19 cellular contexts compared by ENCODE assay signal in genomic region chr17:41532947-41533570, GRCh38. TPM values are rescaled to one million over a fixed set of nuclear protein-coding genes. Genes with fewer than 3 reads are reported as not detected.
DNase-seq lines count a peak whose midpoint lies in the region; ATAC-seq, FAIRE-seq and TF ChIP-seq lines count a peak whose summit lies in the region.
"Had no signal": no experiment of that assay in that cellular context is flagged by ENCODE, and none has a peak within 500 bp of the region (broad histone marks: within the 10 kb centered on the region; RNA-seq: fewer than 3 reads in every experiment).

No MANE protein-coding gene starts in this region.

- in situ Hi-C loops in HepG2 (cut with HindIII; ENCODE audit: extremely low pct_ligation_motif_present, low pct_unique_long_range_greater_than_20kb) = no loop called here

- H3K36me3 Mint-ChIP-seq in chondrocyte (ENCODE audit: low read depth) = no peaks in the 10 kb centered on the region

- 35% methylated on average over 9 of the region's 9 CpGs for WGBS in HepG2 (ENCODE audit: low lambda C conversion rate)
- WGBS in right lobe of liver (ENCODE audit: insufficient coverage, low coverage, low lambda C conversion rate, missing lambda C conversion rate) = 44% methylated on average over 7 of the region's 9 CpGs

- intact Hi-C loops in HepG2 (cut with micrococcal nuclease; ENCODE audit: unreplicated experiment) = loop anchor here (10.0 kb wide), 1 partner anchor 118 kb away; no protein-coding TSS in a partner anchor
- intact Hi-C loops in right lobe of liver (cut with DNase I) = no loop called here

- CTCF ChIA-PET in HepG2 (lab: Yijun Ruan, JAX; ENCODE audit: low intra/inter-chr PET ratio, low total read pairs) = no interaction called here

- TF ChIP-seq RAD21 in HepG2 (CRISPR knock-in tag; IDR thresholded peaks at IDR 0.05) = no peak

- H3K27me3 ChIP-seq in HepG2 (ENCODE audit: control insufficient read depth in 1 of 2, insufficient read depth in 2 of 2, low read length in 2 of 2) = peaks cover 0 to 11% of the 10 kb centered on the region in 2 experiments; a peak in 2 of 5 replicates
- H3K27me3 ChIP-seq in right lobe of liver = no peaks in the 10 kb centered on the region
- no peaks in the 10 kb centered on the region for H3K27me3 ChIP-seq in WERI-Rb-1 (ENCODE audit: insufficient read depth, low read depth, severe bottlenecking)
- peaks cover 6% of the 10 kb centered on the region for H3K27me3 ChIP-seq in foreskin keratinocyte

- ATAC-seq in HepG2 (no peak), right lobe of liver (no peak), foreskin keratinocyte (no peak)
- ATAC-seq: Right ventricle myocardium inferior had no signal

- no peak overlapping the region for H3K4me2 ChIP-seq in HepG2 (ENCODE audit: low read depth, low read length)
- H3K4me2 ChIP-seq: KMS-11 had no signal

- H3K79me2 ChIP-seq in HepG2 (ENCODE audit: insufficient read depth, low read length) = no peaks in the 10 kb centered on the region

- TF ChIP-seq CTCF in HepG2 (CRISPR knock-in tag; IDR thresholded peaks at IDR 0.05) (no peak), right lobe of liver (IDR thresholded peaks at IDR 0.05) (no peak), chondrocyte (IDR thresholded peaks at IDR 0.05) (no peak), WERI-Rb-1 (IDR thresholded peaks at IDR 0.05; ENCODE audit: low read depth, low read length) (no peak), foreskin keratinocyte (conservative IDR thresholded peaks at IDR 0.05) (no peak)

- H3K27ac Mint-ChIP-seq in chondrocyte (ENCODE audit: unreplicated experiment) = no peak overlapping the region

- H3K27ac ChIP-seq in HepG2 (ENCODE audit: extremely low read length, insufficient read depth, low read length) = no peak overlapping the region
- no peak overlapping the region for H3K27ac ChIP-seq in right lobe of liver
- no peak overlapping the region for H3K27ac ChIP-seq in WERI-Rb-1
- no peak overlapping the region for H3K27ac ChIP-seq in foreskin keratinocyte
- H3K27ac ChIP-seq: C4-2B, KMS-11 had no signal

- H3K9ac ChIP-seq in HepG2 (ENCODE audit: insufficient read depth, low read depth, low read length) = no peak overlapping the region
- H3K9ac ChIP-seq: KMS-11 had no signal

- no peak overlapping the region for H2AFZ ChIP-seq in HepG2 (ENCODE audit: low read length)

- H3K4me3 Mint-ChIP-seq in chondrocyte (ENCODE audit: unreplicated experiment) = no peak overlapping the region

- DNase-seq in HepG2 (ENCODE audit: low spot score) (no peak), right lobe of liver (no peak), chondrocyte (ENCODE audit: low spot score) (peak; percentile 10), mucosa of gallbladder (ENCODE audit: low spot score) (peak; percentile 53), medulla oblongata (ENCODE audit: extremely low spot score) (no peak), WERI-Rb-1 (no peak), foreskin keratinocyte (no peak), NOMO-1 treated with dmso at 0.1 percent for 144 hours (lab: John Stamatoyannopoulos, UW; ENCODE audit: unreplicated experiment) (no peak)
- DNase-seq: HCEC 1CT, NCI-H1092, NCI-H146, NCI-H446, NCI-H748 treated with DMSO at 0.1 percent for 48 hours had no signal

- no peak for FAIRE-seq in HepG2 (lab: Jason Lieb, UNC)
- FAIRE-seq: GM19239 had no signal

- POLR2A ChIA-PET in HepG2 (lab: Yijun Ruan, JAX) = interaction anchor here (1.1 kb wide), 1 partner anchor 155 kb away, joined by 3 read pairs; no protein-coding TSS in a partner anchor

- H3K4me1 ChIP-seq in HepG2 (ENCODE audit: insufficient read depth, low read length) = peaks cover 64% of the 10 kb centered on the region
- H3K4me1 ChIP-seq in right lobe of liver = no peaks in the 10 kb centered on the region
- peaks cover 12% of the 10 kb centered on the region for H3K4me1 ChIP-seq in foreskin keratinocyte

- H3K9me3 ChIP-seq in HepG2 (ENCODE audit: low read length) (no peaks in the 10 kb centered on the region), right lobe of liver (no peaks in the 10 kb centered on the region), WERI-Rb-1 (ENCODE audit: severe bottlenecking) (no peaks in the 10 kb centered on the region)

- no peak for TF ChIP-seq EP300 in HepG2 (IDR thresholded peaks at IDR 0.05; ENCODE audit: low read depth in 2 of 2, low read length in 2 of 2)
- TF ChIP-seq EP300 in HepG2 (CRISPR knock-in tag; IDR thresholded peaks at IDR 0.05; ENCODE audit: borderline replicate concordance) = no peak

- H4K20me1 ChIP-seq in HepG2 (ENCODE audit: insufficient read depth, low read length) = no peaks in the 10 kb centered on the region

- H3K4me1 Mint-ChIP-seq in chondrocyte (ENCODE audit: low read depth) = peaks cover 5% of the 10 kb centered on the region

- H3K36me3 ChIP-seq in HepG2 (replicated peaks in 1 of 2; ENCODE audit: control insufficient read depth in 1 of 2, insufficient read depth in 2 of 2, low read length in 2 of 2) = no peaks in the 10 kb centered on the region
- H3K36me3 ChIP-seq in right lobe of liver = no peaks in the 10 kb centered on the region
- no peaks in the 10 kb centered on the region for H3K36me3 ChIP-seq in WERI-Rb-1

- H3K27me3 Mint-ChIP-seq in chondrocyte (ENCODE audit: low read depth) = peaks cover 22% of the 10 kb centered on the region

- no TSS peak for BruUV-seq in HepG2 (replicated peaks; lab: Mats Ljungman, UMichigan)

- H3K4me3 ChIP-seq in HepG2 (replicated peaks in 1 of 3; ENCODE audit: insufficient read depth in 1 of 3, low read depth in 2 of 3, low read length in 3 of 3) (no peak overlapping the region), right lobe of liver (no peak overlapping the region), WERI-Rb-1 (ENCODE audit: low read depth, low read length) (no peak overlapping the region)

- TF ChIP-seq POLR2A in HepG2 (IDR thresholded peaks at IDR 0.05; ENCODE audit: insufficient read depth in 1 of 2, low read depth in 2 of 2, low read length in 2 of 2) (no peak), right lobe of liver (IDR thresholded peaks at IDR 0.05) (no peak)

- H3K9me3 Mint-ChIP-seq in chondrocyte (ENCODE audit: low read depth) = no peaks in the 10 kb centered on the region

RNA-seq across cellular contexts. Expression of gene KRT19, which starts 5.0 kb away (rescaled TPM):
- total RNA-seq in HepG2 (2016; rRNA removed; fragmentation: Illumina TruSeq; extraction: Trizol) (114 and 131 TPM in 2 replicates), right lobe of liver (1 to 10 TPM in 5 of 6 experiments, under 1 TPM in 1; 0.87 to 4.3 (median 2.5) TPM), chondrocyte (1.3 to 1.7 TPM in 2 of 3 replicates, not detected in the other), mucosa of gallbladder (1,522 TPM), foreskin keratinocyte (225 and 517 TPM in 2 replicates)
- 56.4 and 59.6 TPM in 2 replicates for total RNA-seq in HepG2 (2016; cell fraction: cytosol; rRNA removed; fragmentation: Illumina TruSeq; extraction: Trizol; ENCODE audit: low read depth)
- total RNA-seq in HepG2 (2016; cell fraction: insoluble cytoplasmic fraction; rRNA removed; fragmentation: Illumina TruSeq; extraction: Trizol) = 112 and 133 TPM in 2 replicates
- 51.6 and 55.7 TPM in 2 replicates for total RNA-seq in HepG2 (2016; cell fraction: membrane; rRNA removed; fragmentation: Illumina TruSeq; extraction: Trizol)
- 57.9 and 58.1 TPM in 2 replicates for total RNA-seq in HepG2 (2016; cell fraction: nucleus; rRNA removed; fragmentation: Illumina TruSeq; extraction: Trizol)
- polyA plus RNA-seq in HepG2 (2011; rRNA removed) (142 and 154 TPM in 2 replicates), foreskin keratinocyte (311 and 641 TPM in 2 replicates)
- 133 and 195 TPM in 2 replicates for polyA plus RNA-seq in HepG2 (2011; cell fraction: cytosol; rRNA removed)
- 87.0 and 93.3 TPM in 2 replicates for polyA plus RNA-seq in HepG2 (2011; cell fraction: nucleus; rRNA removed)
- 47.9 and 55.2 TPM in 2 replicates for polyA plus RNA-seq in HepG2 (2012)
- polyA plus RNA-seq in HepG2 (2016; cell fraction: cytosol; fragmentation: Illumina TruSeq; extraction: Trizol; ENCODE audit: low read depth) = 48.0 and 50.3 TPM in 2 replicates
- polyA plus RNA-seq in HepG2 (2016; cell fraction: insoluble cytoplasmic fraction; fragmentation: Illumina TruSeq; extraction: Trizol; ENCODE audit: low read depth) = 100 and 108 TPM in 2 replicates
- 41.2 and 41.6 TPM in 2 replicates for polyA plus RNA-seq in HepG2 (2016; cell fraction: membrane; fragmentation: Illumina TruSeq; extraction: Trizol; ENCODE audit: low read depth)
- 79.3 and 85.0 TPM in 2 replicates for polyA plus RNA-seq in HepG2 (2016; cell fraction: nucleus; fragmentation: Illumina TruSeq; extraction: Trizol; ENCODE audit: insufficient read depth, low read depth)
- 163 and 173 TPM in 2 replicates for polyA minus RNA-seq in HepG2 (2011; rRNA and poly(A)+ RNA removed; ENCODE audit: low replicate concordance)
- 82.1 and 108 TPM in 2 replicates for polyA minus RNA-seq in HepG2 (2011; cell fraction: cytosol; rRNA and poly(A)+ RNA removed)
- polyA minus RNA-seq in HepG2 (2011; cell fraction: nucleus; rRNA and poly(A)+ RNA removed) = 23.6 and 27.8 TPM in 2 replicates

RNA-seq across cellular contexts. Expression of gene KRT15, which starts 14.4 kb away (rescaled TPM):
- total RNA-seq in HepG2 (2016; rRNA removed; fragmentation: Illumina TruSeq; extraction: Trizol) = 0.46 and 0.94 TPM in 2 replicates
- 0.26 and 0.30 TPM in 2 replicates for total RNA-seq in HepG2 (2016; cell fraction: cytosol; rRNA removed; fragmentation: Illumina TruSeq; extraction: Trizol; ENCODE audit: low read depth)
- total RNA-seq in HepG2 (2016; cell fraction: insoluble cytoplasmic fraction; rRNA removed; fragmentation: Illumina TruSeq; extraction: Trizol) = 0.52 and 0.62 TPM in 2 replicates
- total RNA-seq in HepG2 (2016; cell fraction: membrane; rRNA removed; fragmentation: Illumina TruSeq; extraction: Trizol) = 0.53 and 0.59 TPM in 2 replicates
- 0.63 and 1.2 TPM in 2 replicates for total RNA-seq in HepG2 (2016; cell fraction: nucleus; rRNA removed; fragmentation: Illumina TruSeq; extraction: Trizol)
- polyA plus RNA-seq in HepG2 (2011; rRNA removed) = 0.63 and 1.2 TPM in 2 replicates
- polyA plus RNA-seq in HepG2 (2011; cell fraction: cytosol; rRNA removed) = 0.85 and 0.87 TPM in 2 replicates
- 1.6 and 2.2 TPM in 2 replicates for polyA plus RNA-seq in HepG2 (2011; cell fraction: nucleus; rRNA removed)
- 0.27 and 0.33 TPM in 2 replicates for polyA plus RNA-seq in HepG2 (2012)
- 0.18 and 0.42 TPM in 2 replicates for polyA plus RNA-seq in HepG2 (2016; cell fraction: cytosol; fragmentation: Illumina TruSeq; extraction: Trizol; ENCODE audit: low read depth)
- polyA plus RNA-seq in HepG2 (2016; cell fraction: insoluble cytoplasmic fraction; fragmentation: Illumina TruSeq; extraction: Trizol; ENCODE audit: low read depth) = 0.56 and 0.61 TPM in 2 replicates
- 0.31 and 0.50 TPM in 2 replicates for polyA plus RNA-seq in HepG2 (2016; cell fraction: membrane; fragmentation: Illumina TruSeq; extraction: Trizol; ENCODE audit: low read depth)
- polyA plus RNA-seq in HepG2 (2016; cell fraction: nucleus; fragmentation: Illumina TruSeq; extraction: Trizol; ENCODE audit: insufficient read depth, low read depth) = 1.0 TPM in 2 replicates
- polyA minus RNA-seq in HepG2 (2011; rRNA and poly(A)+ RNA removed; ENCODE audit: low replicate concordance) = 0.28 and 4.2 TPM in 2 replicates
- polyA minus RNA-seq in HepG2 (2011; cell fraction: cytosol; rRNA and poly(A)+ RNA removed) = 1.1 TPM in 1 of 2 replicates, not detected in the other
- 0.39 and 0.62 TPM in 2 replicates for polyA minus RNA-seq in HepG2 (2011; cell fraction: nucleus; rRNA and poly(A)+ RNA removed)
- total RNA-seq in right lobe of liver = not detected
- not detected in 3 replicates for total RNA-seq in chondrocyte
- 5.6 TPM for total RNA-seq in mucosa of gallbladder
- total RNA-seq in foreskin keratinocyte = 195 and 314 TPM in 2 replicates
- 218 and 326 TPM in 2 replicates for polyA plus RNA-seq in foreskin keratinocyte
- total RNA-seq: A673, Right ventricle myocardium inferior had no signal

RNA-seq across cellular contexts. Expression of gene KRT13, which starts 27.6 kb away (rescaled TPM):
- total RNA-seq in HepG2 (2016; rRNA removed; fragmentation: Illumina TruSeq; extraction: Trizol) (not detected in 2 replicates), right lobe of liver (1 to 10 TPM in 1 of 6 experiments, not detected in 5; 1.6 TPM), chondrocyte (not detected in 3 replicates), mucosa of gallbladder (0.40 TPM), foreskin keratinocyte (0.46 and 0.61 TPM in 2 replicates)
- not detected in 2 replicates for total RNA-seq in HepG2 (2016; cell fraction: cytosol; rRNA removed; fragmentation: Illumina TruSeq; extraction: Trizol; ENCODE audit: low read depth)
- not detected in 2 replicates for total RNA-seq in HepG2 (2016; cell fraction: insoluble cytoplasmic fraction; rRNA removed; fragmentation: Illumina TruSeq; extraction: Trizol)
- total RNA-seq in HepG2 (2016; cell fraction: membrane; rRNA removed; fragmentation: Illumina TruSeq; extraction: Trizol) = not detected in 2 replicates
- not detected in 2 replicates for total RNA-seq in HepG2 (2016; cell fraction: nucleus; rRNA removed; fragmentation: Illumina TruSeq; extraction: Trizol)
- polyA plus RNA-seq in HepG2 (2011; rRNA removed) (0.30 TPM in 1 of 2 replicates, not detected in the other), foreskin keratinocyte (0.77 and 0.88 TPM in 2 replicates)
- 0.05 TPM in 1 of 2 replicates, not detected in the other for polyA plus RNA-seq in HepG2 (2011; cell fraction: cytosol; rRNA removed)
- 0.09 TPM in 1 of 2 replicates, not detected in the other for polyA plus RNA-seq in HepG2 (2011; cell fraction: nucleus; rRNA removed)
- polyA plus RNA-seq in HepG2 (2012) = not detected in 2 replicates
- not detected in 2 replicates for polyA plus RNA-seq in HepG2 (2016; cell fraction: cytosol; fragmentation: Illumina TruSeq; extraction: Trizol; ENCODE audit: low read depth)
- polyA plus RNA-seq in HepG2 (2016; cell fraction: insoluble cytoplasmic fraction; fragmentation: Illumina TruSeq; extraction: Trizol; ENCODE audit: low read depth) = not detected in 2 replicates
- polyA plus RNA-seq in HepG2 (2016; cell fraction: membrane; fragmentation: Illumina TruSeq; extraction: Trizol; ENCODE audit: low read depth) = not detected in 2 replicates
- not detected in 2 replicates for polyA plus RNA-seq in HepG2 (2016; cell fraction: nucleus; fragmentation: Illumina TruSeq; extraction: Trizol; ENCODE audit: insufficient read depth, low read depth)
- 0.70 TPM in 1 of 2 replicates, not detected in the other for polyA minus RNA-seq in HepG2 (2011; rRNA and poly(A)+ RNA removed; ENCODE audit: low replicate concordance)
- not detected in 2 replicates for polyA minus RNA-seq in HepG2 (2011; cell fraction: cytosol; rRNA and poly(A)+ RNA removed)
- not detected in 2 replicates for polyA minus RNA-seq in HepG2 (2011; cell fraction: nucleus; rRNA and poly(A)+ RNA removed)
- total RNA-seq: A673, Right ventricle myocardium inferior had no signal

RNA-seq across cellular contexts. Expression of gene KRT9, which starts 38.8 kb away (rescaled TPM):
- total RNA-seq in HepG2 (2016; rRNA removed; fragmentation: Illumina TruSeq; extraction: Trizol) (not detected in 2 replicates), right lobe of liver (not detected), chondrocyte (not detected in 3 replicates), mucosa of gallbladder (not detected), foreskin keratinocyte (1.0 and 1.3 TPM in 2 replicates)
- total RNA-seq in HepG2 (2016; cell fraction: cytosol; rRNA removed; fragmentation: Illumina TruSeq; extraction: Trizol; ENCODE audit: low read depth) = not detected in 2 replicates
- total RNA-seq in HepG2 (2016; cell fraction: insoluble cytoplasmic fraction; rRNA removed; fragmentation: Illumina TruSeq; extraction: Trizol) = not detected in 2 replicates
- total RNA-seq in HepG2 (2016; cell fraction: membrane; rRNA removed; fragmentation: Illumina TruSeq; extraction: Trizol) = not detected in 2 replicates
- total RNA-seq in HepG2 (2016; cell fraction: nucleus; rRNA removed; fragmentation: Illumina TruSeq; extraction: Trizol) = not detected in 2 replicates
- polyA plus RNA-seq in HepG2 (2011; rRNA removed) (not detected in 2 replicates), foreskin keratinocyte (1.4 and 1.7 TPM in 2 replicates)
- not detected in 2 replicates for polyA plus RNA-seq in HepG2 (2011; cell fraction: cytosol; rRNA removed)
- polyA plus RNA-seq in HepG2 (2011; cell fraction: nucleus; rRNA removed) = not detected in 2 replicates
- not detected in 2 replicates for polyA plus RNA-seq in HepG2 (2012)
- polyA plus RNA-seq in HepG2 (2016; cell fraction: cytosol; fragmentation: Illumina TruSeq; extraction: Trizol; ENCODE audit: low read depth) = not detected in 2 replicates
- not detected in 2 replicates for polyA plus RNA-seq in HepG2 (2016; cell fraction: insoluble cytoplasmic fraction; fragmentation: Illumina TruSeq; extraction: Trizol; ENCODE audit: low read depth)
- not detected in 2 replicates for polyA plus RNA-seq in HepG2 (2016; cell fraction: membrane; fragmentation: Illumina TruSeq; extraction: Trizol; ENCODE audit: low read depth)
- not detected in 2 replicates for polyA plus RNA-seq in HepG2 (2016; cell fraction: nucleus; fragmentation: Illumina TruSeq; extraction: Trizol; ENCODE audit: insufficient read depth, low read depth)
- polyA minus RNA-seq in HepG2 (2011; rRNA and poly(A)+ RNA removed; ENCODE audit: low replicate concordance) = 0.19 TPM in 1 of 2 replicates, not detected in the other
- not detected in 2 replicates for polyA minus RNA-seq in HepG2 (2011; cell fraction: cytosol; rRNA and poly(A)+ RNA removed)
- polyA minus RNA-seq in HepG2 (2011; cell fraction: nucleus; rRNA and poly(A)+ RNA removed) = not detected in 2 replicates
- total RNA-seq: A673, M059J, Right ventricle myocardium inferior had no signal

RNA-seq across cellular contexts. Expression of gene KRT36, which starts 43.3 kb away (rescaled TPM):
- total RNA-seq in HepG2 (2016; rRNA removed; fragmentation: Illumina TruSeq; extraction: Trizol) (not detected in 2 replicates), right lobe of liver (not detected), chondrocyte (not detected in 3 replicates), mucosa of gallbladder (not detected), foreskin keratinocyte (not detected in 2 replicates)
- not detected in 2 replicates for total RNA-seq in HepG2 (2016; cell fraction: cytosol; rRNA removed; fragmentation: Illumina TruSeq; extraction: Trizol; ENCODE audit: low read depth)
- not detected in 2 replicates for total RNA-seq in HepG2 (2016; cell fraction: insoluble cytoplasmic fraction; rRNA removed; fragmentation: Illumina TruSeq; extraction: Trizol)
- total RNA-seq in HepG2 (2016; cell fraction: membrane; rRNA removed; fragmentation: Illumina TruSeq; extraction: Trizol) = not detected in 2 replicates
- total RNA-seq in HepG2 (2016; cell fraction: nucleus; rRNA removed; fragmentation: Illumina TruSeq; extraction: Trizol) = not detected in 2 replicates
- polyA plus RNA-seq in HepG2 (2011; rRNA removed) (not detected in 2 replicates), foreskin keratinocyte (not detected in 2 replicates)
- not detected in 2 replicates for polyA plus RNA-seq in HepG2 (2011; cell fraction: cytosol; rRNA removed)
- polyA plus RNA-seq in HepG2 (2011; cell fraction: nucleus; rRNA removed) = not detected in 2 replicates
- polyA plus RNA-seq in HepG2 (2012) = not detected in 2 replicates
- not detected in 2 replicates for polyA plus RNA-seq in HepG2 (2016; cell fraction: cytosol; fragmentation: Illumina TruSeq; extraction: Trizol; ENCODE audit: low read depth)
- not detected in 2 replicates for polyA plus RNA-seq in HepG2 (2016; cell fraction: insoluble cytoplasmic fraction; fragmentation: Illumina TruSeq; extraction: Trizol; ENCODE audit: low read depth)
- not detected in 2 replicates for polyA plus RNA-seq in HepG2 (2016; cell fraction: membrane; fragmentation: Illumina TruSeq; extraction: Trizol; ENCODE audit: low read depth)
- polyA plus RNA-seq in HepG2 (2016; cell fraction: nucleus; fragmentation: Illumina TruSeq; extraction: Trizol; ENCODE audit: insufficient read depth, low read depth) = not detected in 2 replicates
- polyA minus RNA-seq in HepG2 (2011; rRNA and poly(A)+ RNA removed; ENCODE audit: low replicate concordance) = not detected in 2 replicates
- not detected in 2 replicates for polyA minus RNA-seq in HepG2 (2011; cell fraction: cytosol; rRNA and poly(A)+ RNA removed)
- polyA minus RNA-seq in HepG2 (2011; cell fraction: nucleus; rRNA and poly(A)+ RNA removed) = not detected in 2 replicates
- total RNA-seq: A673, Right ventricle myocardium inferior had no signal

Comparison
In these comparisons a context has a peak if more than half of its experiments do, and no peak if none do; other contexts are left out.
1. RNA of gene KRT19, which starts 5.0 kb away (total RNA-seq): 1,522 TPM in mucosa of gallbladder (single experiment), 225 to 517 TPM in foreskin keratinocyte and 51.6 to 133 TPM in HepG2; 0.87 to 4.3 TPM in right lobe of liver and 1.3 to 1.7 TPM in chondrocyte; every median in the first group is over 10 times any median in the second.
2. DNase-seq: peak in chondrocyte (single experiment) and mucosa of gallbladder (single experiment); none in HepG2 (single experiment), right lobe of liver (0 of 3), medulla oblongata (single experiment), WERI-Rb-1 (single experiment), foreskin keratinocyte (0 of 2) and NOMO-1 treated with dmso at 0.1 percent for 144 hours (single experiment).
3. RNA of gene KRT15, which starts 14.4 kb away (total RNA-seq): 195 to 314 TPM in foreskin keratinocyte; 5.6 TPM in mucosa of gallbladder (single experiment), 0.26 to 1.2 TPM in HepG2, not detected in right lobe of liver and not detected in chondrocyte; every median in the first group is over 10 times any median in the second.